ENCODE assay signal across 1 cellular context in the genomic region with DNA sequence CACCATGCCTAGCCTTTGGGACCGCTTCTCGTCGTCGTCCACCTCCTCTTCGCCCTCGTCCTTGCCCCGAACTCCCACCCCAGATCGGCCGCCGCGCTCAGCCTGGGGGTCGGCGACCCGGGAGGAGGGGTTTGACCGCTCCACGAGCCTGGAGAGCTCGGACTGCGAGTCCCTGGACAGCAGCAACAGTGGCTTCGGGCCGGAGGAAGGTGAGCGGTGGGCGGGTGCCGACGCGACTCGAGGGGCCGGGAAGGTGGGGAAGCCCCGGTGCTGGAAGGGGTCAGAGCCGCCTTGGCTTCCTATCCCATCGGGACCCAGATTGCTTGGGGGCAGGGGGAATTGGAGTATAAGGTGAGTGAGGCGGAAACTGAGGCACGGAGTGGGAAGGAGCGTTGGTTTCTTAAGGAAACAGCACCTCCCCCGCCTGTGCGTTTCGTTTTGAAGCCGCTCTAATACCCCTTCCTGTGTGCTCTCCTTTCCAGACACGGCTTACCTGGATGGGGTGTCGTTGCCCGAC.
TF ChIP-seq lines count a peak whose summit lies in the region.

No MANE protein-coding gene starts in this region.

TF ChIP-seq in K562, 482 proteins besides CTCF, POLR2A, EP300 and RAD21 (continued from another document and continues in another):
- TF ChIP-seq, protein P1, sequence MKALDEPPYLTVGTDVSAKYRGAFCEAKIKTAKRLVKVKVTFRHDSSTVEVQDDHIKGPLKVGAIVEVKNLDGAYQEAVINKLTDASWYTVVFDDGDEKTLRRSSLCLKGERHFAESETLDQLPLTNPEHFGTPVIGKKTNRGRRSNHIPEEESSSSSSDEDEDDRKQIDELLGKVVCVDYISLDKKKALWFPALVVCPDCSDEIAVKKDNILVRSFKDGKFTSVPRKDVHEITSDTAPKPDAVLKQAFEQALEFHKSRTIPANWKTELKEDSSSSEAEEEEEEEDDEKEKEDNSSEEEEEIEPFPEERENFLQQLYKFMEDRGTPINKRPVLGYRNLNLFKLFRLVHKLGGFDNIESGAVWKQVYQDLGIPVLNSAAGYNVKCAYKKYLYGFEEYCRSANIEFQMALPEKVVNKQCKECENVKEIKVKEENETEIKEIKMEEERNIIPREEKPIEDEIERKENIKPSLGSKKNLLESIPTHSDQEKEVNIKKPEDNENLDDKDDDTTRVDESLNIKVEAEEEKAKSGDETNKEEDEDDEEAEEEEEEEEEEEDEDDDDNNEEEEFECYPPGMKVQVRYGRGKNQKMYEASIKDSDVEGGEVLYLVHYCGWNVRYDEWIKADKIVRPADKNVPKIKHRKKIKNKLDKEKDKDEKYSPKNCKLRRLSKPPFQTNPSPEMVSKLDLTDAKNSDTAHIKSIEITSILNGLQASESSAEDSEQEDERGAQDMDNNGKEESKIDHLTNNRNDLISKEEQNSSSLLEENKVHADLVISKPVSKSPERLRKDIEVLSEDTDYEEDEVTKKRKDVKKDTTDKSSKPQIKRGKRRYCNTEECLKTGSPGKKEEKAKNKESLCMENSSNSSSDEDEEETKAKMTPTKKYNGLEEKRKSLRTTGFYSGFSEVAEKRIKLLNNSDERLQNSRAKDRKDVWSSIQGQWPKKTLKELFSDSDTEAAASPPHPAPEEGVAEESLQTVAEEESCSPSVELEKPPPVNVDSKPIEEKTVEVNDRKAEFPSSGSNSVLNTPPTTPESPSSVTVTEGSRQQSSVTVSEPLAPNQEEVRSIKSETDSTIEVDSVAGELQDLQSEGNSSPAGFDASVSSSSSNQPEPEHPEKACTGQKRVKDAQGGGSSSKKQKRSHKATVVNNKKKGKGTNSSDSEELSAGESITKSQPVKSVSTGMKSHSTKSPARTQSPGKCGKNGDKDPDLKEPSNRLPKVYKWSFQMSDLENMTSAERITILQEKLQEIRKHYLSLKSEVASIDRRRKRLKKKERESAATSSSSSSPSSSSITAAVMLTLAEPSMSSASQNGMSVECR (CRISPR knock-in tag; IDR thresholded peaks at IDR 0.05), result 0 out of 2 replicates have a peak, but pooled peaks have one; percentile 7
- TF ChIP-seq BCL6 (CRISPR knock-in tag; IDR thresholded peaks at IDR 0.05) (no peak), ARID1B (IDR thresholded peaks at IDR 0.05) (no peak), PURB (CRISPR knock-in tag; IDR thresholded peaks at IDR 0.05; ENCODE audit: low read depth) (no peak), DACH1 (IDR thresholded peaks at IDR 0.05; ENCODE audit: partially characterized antibody) (no peak), FOXJ3 (CRISPR knock-in tag; IDR thresholded peaks at IDR 0.05) (no peak), CBFB (CRISPR knock-in tag; IDR thresholded peaks at IDR 0.05) (no peak), POLR3G (IDR thresholded peaks at IDR 0.05; ENCODE audit: extremely low read depth, insufficient read length, insufficient replicate concordance) (no peak), JUND (IDR thresholded peaks at IDR 0.05; ENCODE audit: borderline replicate concordance, low read depth, low read length) (no peak), JUND (tag; IDR thresholded peaks at IDR 0.05; ENCODE audit: borderline replicate concordance, low read depth, low read length) (no peak), JUNB (CRISPR knock-in tag; conservative IDR thresholded peaks at IDR 0.05) (no peak), ZNF354B (CRISPR knock-in tag; IDR thresholded peaks at IDR 0.05) (no peak), ZNF77 (CRISPR knock-in tag; IDR thresholded peaks at IDR 0.05) (no peak), PHTF2 (CRISPR knock-in tag; IDR thresholded peaks at IDR 0.05) (0 out of 2 replicates have a peak, but pooled peaks have one; percentile 33), ZNF324 (CRISPR knock-in tag; IDR thresholded peaks at IDR 0.05) (no peak), ZNF695 (CRISPR knock-in tag; IDR thresholded peaks at IDR 0.05) (no peak), KLF16 (IDR thresholded peaks at IDR 0.05) (no peak), ZNF217 (CRISPR knock-in tag; IDR thresholded peaks at IDR 0.05) (no peak), TFAM (CRISPR knock-in tag; conservative IDR thresholded peaks at IDR 0.05) (no peak), KAT7 (CRISPR knock-in tag; IDR thresholded peaks at IDR 0.05; ENCODE audit: borderline replicate concordance) (peak; percentile 100), POLR2G (IDR thresholded peaks at IDR 0.05; ENCODE audit: low read depth, low read length) (peak; percentile 81), FOXA1 (IDR thresholded peaks at IDR 0.05; ENCODE audit: borderline replicate concordance) (no peak), KHSRP (IDR thresholded peaks at IDR 0.05) (0 out of 2 replicates have a peak, but pooled peaks have one; percentile 31), EZH2 (IDR thresholded peaks at IDR 0.05; ENCODE audit: borderline replicate concordance, low read depth, low read length) (no peak), RBBP5 (IDR thresholded peaks at IDR 0.05; ENCODE audit: borderline replicate concordance, insufficient read depth, low read length, poor library complexity, severe bottlenecking) (peak; percentile 44), BRCA1 (IDR thresholded peaks at IDR 0.05) (no peak), BRCA1 (CRISPR knock-in tag; IDR thresholded peaks at IDR 0.05) (no peak), SMARCA5 (IDR thresholded peaks at IDR 0.05) (0 out of 2 replicates have a peak, but pooled peaks have one; percentile 34), GABPB1 (CRISPR knock-in tag; IDR thresholded peaks at IDR 0.05) (no peak; the same call in 1 of the 2 replicates), SMARCA4 (IDR thresholded peaks at IDR 0.05) (no peak), HNRNPUL1 (IDR thresholded peaks at IDR 0.05; ENCODE audit: low read length) (no peak), RFX5 (IDR thresholded peaks at IDR 0.05; ENCODE audit: low read depth, low read length) (no peak), CC2D1A (IDR thresholded peaks at IDR 0.05) (no peak), NR4A1 (CRISPR knock-in tag; IDR thresholded peaks at IDR 0.05) (no peak), NR4A1 (tag; IDR thresholded peaks at IDR 0.05) (no peak), PTRF (tag; IDR thresholded peaks at IDR 0.05) (no peak)
- TF ChIP-seq, protein P2, sequence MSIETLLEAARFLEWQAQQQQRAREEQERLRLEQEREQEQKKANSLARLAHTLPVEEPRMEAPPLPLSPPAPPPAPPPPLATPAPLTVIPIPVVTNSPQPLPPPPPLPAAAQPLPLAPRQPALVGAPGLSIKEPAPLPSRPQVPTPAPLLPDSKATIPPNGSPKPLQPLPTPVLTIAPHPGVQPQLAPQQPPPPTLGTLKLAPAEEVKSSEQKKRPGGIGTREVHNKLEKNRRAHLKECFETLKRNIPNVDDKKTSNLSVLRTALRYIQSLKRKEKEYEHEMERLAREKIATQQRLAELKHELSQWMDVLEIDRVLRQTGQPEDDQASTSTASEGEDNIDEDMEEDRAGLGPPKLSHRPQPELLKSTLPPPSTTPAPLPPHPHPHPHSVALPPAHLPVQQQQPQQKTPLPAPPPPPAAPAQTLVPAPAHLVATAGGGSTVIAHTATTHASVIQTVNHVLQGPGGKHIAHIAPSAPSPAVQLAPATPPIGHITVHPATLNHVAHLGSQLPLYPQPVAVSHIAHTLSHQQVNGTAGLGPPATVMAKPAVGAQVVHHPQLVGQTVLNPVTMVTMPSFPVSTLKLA (conservative IDR thresholded peaks at IDR 0.05), result no peak
- TF ChIP-seq, protein P3, sequence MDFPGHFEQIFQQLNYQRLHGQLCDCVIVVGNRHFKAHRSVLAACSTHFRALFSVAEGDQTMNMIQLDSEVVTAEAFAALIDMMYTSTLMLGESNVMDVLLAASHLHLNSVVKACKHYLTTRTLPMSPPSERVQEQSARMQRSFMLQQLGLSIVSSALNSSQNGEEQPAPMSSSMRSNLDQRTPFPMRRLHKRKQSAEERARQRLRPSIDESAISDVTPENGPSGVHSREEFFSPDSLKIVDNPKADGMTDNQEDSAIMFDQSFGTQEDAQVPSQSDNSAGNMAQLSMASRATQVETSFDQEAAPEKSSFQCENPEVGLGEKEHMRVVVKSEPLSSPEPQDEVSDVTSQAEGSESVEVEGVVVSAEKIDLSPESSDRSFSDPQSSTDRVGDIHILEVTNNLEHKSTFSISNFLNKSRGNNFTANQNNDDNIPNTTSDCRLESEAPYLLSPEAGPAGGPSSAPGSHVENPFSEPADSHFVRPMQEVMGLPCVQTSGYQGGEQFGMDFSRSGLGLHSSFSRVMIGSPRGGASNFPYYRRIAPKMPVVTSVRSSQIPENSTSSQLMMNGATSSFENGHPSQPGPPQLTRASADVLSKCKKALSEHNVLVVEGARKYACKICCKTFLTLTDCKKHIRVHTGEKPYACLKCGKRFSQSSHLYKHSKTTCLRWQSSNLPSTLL (IDR thresholded peaks at IDR 0.05), result 0 out of 2 replicates have a peak, but pooled peaks have one; percentile 33
- TF ChIP-seq, protein P4, sequence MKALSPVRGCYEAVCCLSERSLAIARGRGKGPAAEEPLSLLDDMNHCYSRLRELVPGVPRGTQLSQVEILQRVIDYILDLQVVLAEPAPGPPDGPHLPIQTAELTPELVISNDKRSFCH (CRISPR knock-in tag; IDR thresholded peaks at IDR 0.05), result no peak
- TF ChIP-seq, protein P4 (tag; IDR thresholded peaks at IDR 0.05), result no peak; the same call in 1 of the 2 replicates
- TF ChIP-seq, protein P5, sequence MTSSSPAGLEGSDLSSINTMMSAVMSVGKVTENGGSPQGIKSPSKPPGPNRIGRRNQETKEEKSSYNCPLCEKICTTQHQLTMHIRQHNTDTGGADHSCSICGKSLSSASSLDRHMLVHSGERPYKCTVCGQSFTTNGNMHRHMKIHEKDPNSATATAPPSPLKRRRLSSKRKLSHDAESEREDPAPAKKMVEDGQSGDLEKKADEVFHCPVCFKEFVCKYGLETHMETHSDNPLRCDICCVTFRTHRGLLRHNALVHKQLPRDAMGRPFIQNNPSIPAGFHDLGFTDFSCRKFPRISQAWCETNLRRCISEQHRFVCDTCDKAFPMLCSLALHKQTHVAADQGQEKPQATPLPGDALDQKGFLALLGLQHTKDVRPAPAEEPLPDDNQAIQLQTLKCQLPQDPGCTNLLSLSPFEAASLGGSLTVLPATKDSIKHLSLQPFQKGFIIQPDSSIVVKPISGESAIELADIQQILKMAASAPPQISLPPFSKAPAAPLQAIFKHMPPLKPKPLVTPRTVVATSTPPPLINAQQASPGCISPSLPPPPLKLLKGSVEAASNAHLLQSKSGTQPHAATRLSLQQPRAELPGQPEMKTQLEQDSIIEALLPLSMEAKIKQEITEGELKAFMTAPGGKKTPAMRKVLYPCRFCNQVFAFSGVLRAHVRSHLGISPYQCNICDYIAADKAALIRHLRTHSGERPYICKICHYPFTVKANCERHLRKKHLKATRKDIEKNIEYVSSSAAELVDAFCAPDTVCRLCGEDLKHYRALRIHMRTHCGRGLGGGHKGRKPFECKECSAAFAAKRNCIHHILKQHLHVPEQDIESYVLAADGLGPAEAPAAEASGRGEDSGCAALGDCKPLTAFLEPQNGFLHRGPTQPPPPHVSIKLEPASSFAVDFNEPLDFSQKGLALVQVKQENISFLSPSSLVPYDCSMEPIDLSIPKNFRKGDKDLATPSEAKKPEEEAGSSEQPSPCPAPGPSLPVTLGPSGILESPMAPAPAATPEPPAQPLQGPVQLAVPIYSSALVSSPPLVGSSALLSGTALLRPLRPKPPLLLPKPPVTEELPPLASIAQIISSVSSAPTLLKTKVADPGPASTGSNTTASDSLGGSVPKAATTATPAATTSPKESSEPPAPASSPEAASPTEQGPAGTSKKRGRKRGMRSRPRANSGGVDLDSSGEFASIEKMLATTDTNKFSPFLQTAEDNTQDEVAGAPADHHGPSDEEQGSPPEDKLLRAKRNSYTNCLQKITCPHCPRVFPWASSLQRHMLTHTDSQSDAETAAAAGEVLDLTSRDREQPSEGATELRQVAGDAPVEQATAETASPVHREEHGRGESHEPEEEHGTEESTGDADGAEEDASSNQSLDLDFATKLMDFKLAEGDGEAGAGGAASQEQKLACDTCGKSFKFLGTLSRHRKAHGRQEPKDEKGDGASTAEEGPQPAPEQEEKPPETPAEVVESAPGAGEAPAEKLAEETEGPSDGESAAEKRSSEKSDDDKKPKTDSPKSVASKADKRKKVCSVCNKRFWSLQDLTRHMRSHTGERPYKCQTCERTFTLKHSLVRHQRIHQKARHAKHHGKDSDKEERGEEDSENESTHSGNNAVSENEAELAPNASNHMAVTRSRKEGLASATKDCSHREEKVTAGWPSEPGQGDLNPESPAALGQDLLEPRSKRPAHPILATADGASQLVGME (CRISPR knock-in tag; IDR thresholded peaks at IDR 0.05), result no peak
- TF ChIP-seq, protein P6, sequence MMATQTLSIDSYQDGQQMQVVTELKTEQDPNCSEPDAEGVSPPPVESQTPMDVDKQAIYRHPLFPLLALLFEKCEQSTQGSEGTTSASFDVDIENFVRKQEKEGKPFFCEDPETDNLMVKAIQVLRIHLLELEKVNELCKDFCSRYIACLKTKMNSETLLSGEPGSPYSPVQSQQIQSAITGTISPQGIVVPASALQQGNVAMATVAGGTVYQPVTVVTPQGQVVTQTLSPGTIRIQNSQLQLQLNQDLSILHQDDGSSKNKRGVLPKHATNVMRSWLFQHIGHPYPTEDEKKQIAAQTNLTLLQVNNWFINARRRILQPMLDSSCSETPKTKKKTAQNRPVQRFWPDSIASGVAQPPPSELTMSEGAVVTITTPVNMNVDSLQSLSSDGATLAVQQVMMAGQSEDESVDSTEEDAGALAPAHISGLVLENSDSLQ (IDR thresholded peaks at IDR 0.05), result no peak
- TF ChIP-seq, protein P7, sequence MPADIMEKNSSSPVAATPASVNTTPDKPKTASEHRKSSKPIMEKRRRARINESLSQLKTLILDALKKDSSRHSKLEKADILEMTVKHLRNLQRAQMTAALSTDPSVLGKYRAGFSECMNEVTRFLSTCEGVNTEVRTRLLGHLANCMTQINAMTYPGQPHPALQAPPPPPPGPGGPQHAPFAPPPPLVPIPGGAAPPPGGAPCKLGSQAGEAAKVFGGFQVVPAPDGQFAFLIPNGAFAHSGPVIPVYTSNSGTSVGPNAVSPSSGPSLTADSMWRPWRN (IDR thresholded peaks at IDR 0.05; ENCODE audit: low read depth), result no peak
- TF ChIP-seq, protein P8, sequence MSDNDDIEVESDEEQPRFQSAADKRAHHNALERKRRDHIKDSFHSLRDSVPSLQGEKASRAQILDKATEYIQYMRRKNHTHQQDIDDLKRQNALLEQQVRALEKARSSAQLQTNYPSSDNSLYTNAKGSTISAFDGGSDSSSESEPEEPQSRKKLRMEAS (CRISPR knock-in tag; IDR thresholded peaks at IDR 0.05), result no peak
- TF ChIP-seq, protein P9, sequence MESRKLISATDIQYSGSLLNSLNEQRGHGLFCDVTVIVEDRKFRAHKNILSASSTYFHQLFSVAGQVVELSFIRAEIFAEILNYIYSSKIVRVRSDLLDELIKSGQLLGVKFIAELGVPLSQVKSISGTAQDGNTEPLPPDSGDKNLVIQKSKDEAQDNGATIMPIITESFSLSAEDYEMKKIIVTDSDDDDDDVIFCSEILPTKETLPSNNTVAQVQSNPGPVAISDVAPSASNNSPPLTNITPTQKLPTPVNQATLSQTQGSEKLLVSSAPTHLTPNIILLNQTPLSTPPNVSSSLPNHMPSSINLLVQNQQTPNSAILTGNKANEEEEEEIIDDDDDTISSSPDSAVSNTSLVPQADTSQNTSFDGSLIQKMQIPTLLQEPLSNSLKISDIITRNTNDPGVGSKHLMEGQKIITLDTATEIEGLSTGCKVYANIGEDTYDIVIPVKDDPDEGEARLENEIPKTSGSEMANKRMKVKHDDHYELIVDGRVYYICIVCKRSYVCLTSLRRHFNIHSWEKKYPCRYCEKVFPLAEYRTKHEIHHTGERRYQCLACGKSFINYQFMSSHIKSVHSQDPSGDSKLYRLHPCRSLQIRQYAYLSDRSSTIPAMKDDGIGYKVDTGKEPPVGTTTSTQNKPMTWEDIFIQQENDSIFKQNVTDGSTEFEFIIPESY (CRISPR knock-in tag; IDR thresholded peaks at IDR 0.05), result no peak
